ENCODE assay signal across 1 cellular context in genomic region chr15:42273099-42273899, GRCh38.
TF ChIP-seq lines count a peak whose summit lies in the region.

GANC (plus strand) TSS chr15:42273201; CDS start chr15:42274482, 1,281 bp downstream.
TMEM87A (minus strand) TSS chr15:42273433; CDS start chr15:42273398, 35 bp downstream.

TF ChIP-seq in HepG2, 621 proteins besides CTCF, POLR2A, EP300 and RAD21 (continued from another document and continues in another):
- no peak for TF ChIP-seq ZNF468 (CRISPR knock-in tag; IDR thresholded peaks at IDR 0.05)
- TF ChIP-seq ZNF552 (CRISPR knock-in tag; IDR thresholded peaks at IDR 0.05; ENCODE audit: borderline replicate concordance) = peak; percentile 31; the same call in 1 of the 2 replicates
- TF ChIP-seq ZBTB39 (CRISPR knock-in tag; IDR thresholded peaks at IDR 0.05) = no peak
- TF ChIP-seq TRIM22 (IDR thresholded peaks at IDR 0.05) = no peak
- no peak for TF ChIP-seq MTA3 (CRISPR knock-in tag; IDR thresholded peaks at IDR 0.05)
- TF ChIP-seq CAMTA2 (CRISPR knock-in tag; IDR thresholded peaks at IDR 0.05; ENCODE audit: borderline replicate concordance) = 0 out of 2 replicates have a peak, but pooled peaks have one; percentile 43
- no peak for TF ChIP-seq LRRFIP1 (CRISPR knock-in tag; conservative IDR thresholded peaks at IDR 0.05)
- peak; percentile 86 for TF ChIP-seq RBFOX2 (IDR thresholded peaks at IDR 0.05; ENCODE audit: low read depth, low read length)
- TF ChIP-seq SKIL (CRISPR knock-in tag; IDR thresholded peaks at IDR 0.05; ENCODE audit: borderline replicate concordance) = no peak; the same call in 1 of the 2 replicates
- TF ChIP-seq NFYB (CRISPR knock-in tag; IDR thresholded peaks at IDR 0.05) = no peak
- no peak for TF ChIP-seq MATR3 (CRISPR knock-in tag; IDR thresholded peaks at IDR 0.05)
- TF ChIP-seq MTF2 (CRISPR knock-in tag; IDR thresholded peaks at IDR 0.05; ENCODE audit: borderline replicate concordance) = no peak
- TF ChIP-seq ATM (IDR thresholded peaks at IDR 0.05; ENCODE audit: borderline replicate concordance) = no peak
- TF ChIP-seq ZNF841 (CRISPR knock-in tag; IDR thresholded peaks at IDR 0.05; ENCODE audit: borderline replicate concordance) = no peak
- TF ChIP-seq ZBTB25 (CRISPR knock-in tag; IDR thresholded peaks at IDR 0.05) = peak; percentile 93
- TF ChIP-seq CREBL2 (CRISPR knock-in tag; IDR thresholded peaks at IDR 0.05; ENCODE audit: borderline replicate concordance) = peak; percentile 85; the same call in 1 of the 2 replicates
- no peak for TF ChIP-seq ZNF335 (CRISPR knock-in tag; IDR thresholded peaks at IDR 0.05)
- peak; percentile 88 for TF ChIP-seq ZNF264 (CRISPR knock-in tag; IDR thresholded peaks at IDR 0.05)
- TF ChIP-seq ZNF121 (CRISPR knock-in tag; IDR thresholded peaks at IDR 0.05) = no peak
- no peak for TF ChIP-seq ZNF33B (CRISPR knock-in tag; IDR thresholded peaks at IDR 0.05)
- no peak; the same call in 1 of the 2 replicates for TF ChIP-seq ZNF224 (CRISPR knock-in tag; IDR thresholded peaks at IDR 0.05)
- TF ChIP-seq RERE (CRISPR knock-in tag; IDR thresholded peaks at IDR 0.05; ENCODE audit: low read depth) = peak; percentile 52; the same call in 1 of the 2 replicates
- TF ChIP-seq SP4 (CRISPR knock-in tag; IDR thresholded peaks at IDR 0.05) = peak; percentile 76
- TF ChIP-seq ZNF260 (CRISPR knock-in tag; IDR thresholded peaks at IDR 0.05; ENCODE audit: borderline replicate concordance, low read depth) = no peak
- no peak for TF ChIP-seq SCMH1 (CRISPR knock-in tag; IDR thresholded peaks at IDR 0.05; ENCODE audit: borderline replicate concordance)
- TF ChIP-seq TCF7 (IDR thresholded peaks at IDR 0.05; ENCODE audit: low read depth) = no peak
- peak; percentile 66 for TF ChIP-seq ATF1 (CRISPR knock-in tag; IDR thresholded peaks at IDR 0.05)
- no peak for TF ChIP-seq ZBTB49 (CRISPR knock-in tag; IDR thresholded peaks at IDR 0.05; ENCODE audit: borderline replicate concordance)
- peak; percentile 94 for TF ChIP-seq GABPB1 (CRISPR knock-in tag; IDR thresholded peaks at IDR 0.05)
- 0 out of 2 replicates have a peak, but pooled peaks have one; percentile 18 for TF ChIP-seq E2F5 (CRISPR knock-in tag; conservative IDR thresholded peaks at IDR 0.05)
- no peak for TF ChIP-seq BRCA1 (CRISPR knock-in tag; IDR thresholded peaks at IDR 0.05)
- no peak for TF ChIP-seq NCOA1 (CRISPR knock-in tag; IDR thresholded peaks at IDR 0.05)
- 0 out of 2 replicates have a peak, but pooled peaks have one; percentile 21 for TF ChIP-seq BCL6 (CRISPR knock-in tag; IDR thresholded peaks at IDR 0.05)
- TF ChIP-seq HNF1A (IDR thresholded peaks at IDR 0.05; ENCODE audit: low read depth) = 0 out of 2 replicates have a peak, but pooled peaks have one; percentile 23
- TF ChIP-seq HNF1A (CRISPR knock-in tag; IDR thresholded peaks at IDR 0.05; ENCODE audit: borderline replicate concordance) = peak; percentile 69
